In genomic region chr9:126720661-126721530, GRCh38 we compare ENCODE assay signal across 13 cellular contexts.
DNase-seq lines count a peak whose midpoint lies in the region; ATAC-seq and TF ChIP-seq lines count a peak whose summit lies in the region.
"Had no signal": no experiment of that assay in that cellular context is flagged by ENCODE, and none has a peak within 500 bp of the region (broad histone marks: within the 10 kb centered on the region; RNA-seq: fewer than 3 reads in every experiment).

No MANE protein-coding gene starts in this region.

- peak; percentile 3 for ATAC-seq in activated CD8-positive, alpha-beta T cell treated with anti-CD3 and anti-CD28 coated beads, Interleukin-2, amount 10 ng/mL, durations not matched to agents 7 days and 5 days
- no peak for ATAC-seq in memory B cell (ENCODE audit: low read depth)
- ATAC-seq: pancreas had no signal

- H3K4me1 ChIP-seq in thyroid gland, result peaks cover 16 to 22% of the 10 kb centered on the region in 2 donors
- H3K4me1 ChIP-seq in tibial artery, result peaks cover 0 to 22% (median 14%) of the 10 kb centered on the region in 4 donors
- H3K4me1 ChIP-seq: pancreas had no signal

- H3K4me3 ChIP-seq in thyroid gland (replicated peaks in 1 of 3), result no peak overlapping the region
- no peak overlapping the region for H3K4me3 ChIP-seq in tibial artery
- H3K4me3 ChIP-seq: lung, pancreas had no signal

- no peak for TF ChIP-seq POLR2A in thyroid gland (IDR thresholded peaks at IDR 0.05)

- peaks cover 1% of the 10 kb centered on the region for H3K36me3 Mint-ChIP-seq in activated naive CD4-positive, alpha-beta T cell treated with anti-CD3 and anti-CD28 coated beads, Interleukin-2, amount 10 ng/mL, durations not matched to agents 7 days and 5 days
- peaks cover 2% of the 10 kb centered on the region for H3K36me3 Mint-ChIP-seq in activated CD8-positive, alpha-beta T cell treated with anti-CD3 and anti-CD28 coated beads, Interleukin-2, amount 10 ng/mL, durations not matched to agents 7 days and 5 days (ENCODE audit: low read depth)
- no peaks in the 10 kb centered on the region for H3K36me3 Mint-ChIP-seq in memory B cell

- H3K4me3 Mint-ChIP-seq in activated naive CD4-positive, alpha-beta T cell treated with anti-CD3 and anti-CD28 coated beads, Interleukin-2, amount 10 ng/mL, durations not matched to agents 7 days and 5 days, result peak overlapping the region; percentile 17
- H3K4me3 Mint-ChIP-seq in activated CD8-positive, alpha-beta T cell treated with anti-CD3 and anti-CD28 coated beads, Interleukin-2, amount 10 ng/mL, durations not matched to agents 7 days and 5 days, result peak overlapping the region; percentile 79
- peak overlapping the region; percentile 94 for H3K4me3 Mint-ChIP-seq in memory B cell

- CTCF ChIA-PET in activated naive CD4-positive, alpha-beta T cell treated with anti-CD3 and anti-CD28 coated beads, Interleukin-2, amount 10 ng/mL, durations not matched to agents 7 days and 5 days (lab: Charles Lee), result interaction anchor here (1.1 to 1.8 kb wide), 4 partner anchors 14 to 61 kb away, joined by 3 to 15 read pairs (median 4); no protein-coding TSS in a partner anchor
- CTCF ChIA-PET in activated CD8-positive, alpha-beta T cell treated with anti-CD3 and anti-CD28 coated beads, Interleukin-2, amount 10 ng/mL, durations not matched to agents 7 days and 5 days (lab: Charles Lee), result interaction anchor here (0.8 to 4.4 kb wide), 7 partner anchors 10 to 61 kb away, joined by 3 to 72 read pairs (median 4); no protein-coding TSS in a partner anchor

- DNase-seq in activated naive CD4-positive, alpha-beta T cell treated with anti-CD3 and anti-CD28 coated beads, Interleukin-2, amount 10 ng/mL, durations not matched to agents 7 days and 5 days, result peak; percentile 42
- no peak for DNase-seq in activated naive CD4-positive, alpha-beta T cell treated with Interleukin-2 at 50 U/mL for 16 hours
- peak; percentile 61 for DNase-seq in activated CD8-positive, alpha-beta T cell treated with anti-CD3 and anti-CD28 coated beads, Interleukin-2, amount 10 ng/mL, durations not matched to agents 7 days and 5 days
- no peak for DNase-seq in memory B cell (ENCODE audit: low spot score in 2 of 2)
- DNase-seq in thyroid gland, result no peak
- no peak for DNase-seq in SW 1271 (lab: John Stamatoyannopoulos, UW)
- DNase-seq in GM10266 (ENCODE audit: extremely low spot score), result no peak
- no peak for DNase-seq in tibial artery
- DNase-seq: activated gamma-delta T cell, DMS79 treated with DMSO at 0.1 percent for 48 hours, NCI-H2081, pancreas had no signal

- H3K9me3 ChIP-seq in thyroid gland, result no peaks in the 10 kb centered on the region
- no peaks in the 10 kb centered on the region for H3K9me3 ChIP-seq in tibial artery
- H3K9me3 ChIP-seq: pancreas had no signal

- peaks cover 13% of the 10 kb centered on the region for H3K27me3 Mint-ChIP-seq in activated naive CD4-positive, alpha-beta T cell treated with anti-CD3 and anti-CD28 coated beads, Interleukin-2, amount 10 ng/mL, durations not matched to agents 7 days and 5 days
- H3K27me3 Mint-ChIP-seq in activated CD8-positive, alpha-beta T cell treated with anti-CD3 and anti-CD28 coated beads, Interleukin-2, amount 10 ng/mL, durations not matched to agents 7 days and 5 days (ENCODE audit: low read depth), result peaks cover 2% of the 10 kb centered on the region
- no peaks in the 10 kb centered on the region for H3K27me3 Mint-ChIP-seq in memory B cell

- 88 to 89% methylated on average over 19 of the region's 19 CpGs for WGBS in thyroid gland, 2 donors

- H3K36me3 ChIP-seq in thyroid gland (no peaks in the 10 kb centered on the region), tibial artery (no peaks in the 10 kb centered on the region)
- H3K36me3 ChIP-seq: pancreas had no signal

- no peak for TF ChIP-seq CTCF in thyroid gland (IDR thresholded peaks at IDR 0.05)
- TF ChIP-seq CTCF in GM10266 (IDR thresholded peaks at IDR 0.05; ENCODE audit: control insufficient read depth, insufficient read depth, low read depth, missing control alignments), result no peak
- no peak for TF ChIP-seq CTCF in tibial artery (IDR thresholded peaks at IDR 0.05)

- POLR2A ChIA-PET in activated CD8-positive, alpha-beta T cell treated with anti-CD3 and anti-CD28 coated beads, Interleukin-2, amount 10 ng/mL, durations not matched to agents 7 days and 5 days (lab: Charles Lee), result interaction anchor here (0.6 to 2.8 kb wide), 8 partner anchors 11 to 137 kb away, joined by 3 to 15 read pairs (median 4); partner anchors contain the start of gene ZBTB43

- no peaks in the 10 kb centered on the region for H3K9me3 Mint-ChIP-seq in activated naive CD4-positive, alpha-beta T cell treated with anti-CD3 and anti-CD28 coated beads, Interleukin-2, amount 10 ng/mL, durations not matched to agents 7 days and 5 days
- H3K9me3 Mint-ChIP-seq in activated CD8-positive, alpha-beta T cell treated with anti-CD3 and anti-CD28 coated beads, Interleukin-2, amount 10 ng/mL, durations not matched to agents 7 days and 5 days (ENCODE audit: insufficient read depth), result no peaks in the 10 kb centered on the region
- H3K9me3 Mint-ChIP-seq in memory B cell, result no peaks in the 10 kb centered on the region

- H3K27ac Mint-ChIP-seq in activated naive CD4-positive, alpha-beta T cell treated with anti-CD3 and anti-CD28 coated beads, Interleukin-2, amount 10 ng/mL, durations not matched to agents 7 days and 5 days, result peak overlapping the region; percentile 90
- peak overlapping the region; percentile 92 for H3K27ac Mint-ChIP-seq in activated CD8-positive, alpha-beta T cell treated with anti-CD3 and anti-CD28 coated beads, Interleukin-2, amount 10 ng/mL, durations not matched to agents 7 days and 5 days
- H3K27ac Mint-ChIP-seq in memory B cell, result peak overlapping the region; percentile 95

- H3K27me3 ChIP-seq in thyroid gland (no peaks in the 10 kb centered on the region), tibial artery (peaks cover 0 to 55% of the 10 kb centered on the region in 2 donors)
- H3K27me3 ChIP-seq: pancreas had no signal

- peak overlapping the region in 2 of 3 donors; percentile 74 to 82 for H3K27ac ChIP-seq in thyroid gland
- H3K27ac ChIP-seq in tibial artery, result no peak overlapping the region

- intact Hi-C loops in thyroid gland (cut with DNase I), result no loop called here
- intact Hi-C loops in tibial artery (cut with DNase I; ENCODE audit: low total_unique reads), result no loop called here

- peaks cover 48% of the 10 kb centered on the region for H3K4me1 Mint-ChIP-seq in activated naive CD4-positive, alpha-beta T cell treated with anti-CD3 and anti-CD28 coated beads, Interleukin-2, amount 10 ng/mL, durations not matched to agents 7 days and 5 days
- H3K4me1 Mint-ChIP-seq in activated CD8-positive, alpha-beta T cell treated with anti-CD3 and anti-CD28 coated beads, Interleukin-2, amount 10 ng/mL, durations not matched to agents 7 days and 5 days (ENCODE audit: low read depth), result peaks cover 46% of the 10 kb centered on the region
- H3K4me1 Mint-ChIP-seq in memory B cell, result peaks cover 31% of the 10 kb centered on the region

Comparison
In these comparisons a context has a peak if more than half of its experiments do, and no peak if none do; other contexts are left out.
1. DNase-seq: peak in activated naive CD4-positive, alpha-beta T cell treated with anti-CD3 and anti-CD28 coated beads, Interleukin-2, amount 10 ng/mL, durations not matched to agents 7 days and 5 days (single experiment) and activated CD8-positive, alpha-beta T cell treated with anti-CD3 and anti-CD28 coated beads, Interleukin-2, amount 10 ng/mL, durations not matched to agents 7 days and 5 days (single experiment); none in activated naive CD4-positive, alpha-beta T cell treated with Interleukin-2 at 50 U/mL for 16 hours (single experiment), memory B cell (0 of 2), thyroid gland (0 of 2), SW 1271 (0 of 2), GM10266 (single experiment) and tibial artery (0 of 2).
2. H3K4me3 Mint-ChIP-seq: peak in every context shown above with its lines; median percentile 94 in memory B cell; 79 in activated CD8-positive, alpha-beta T cell treated with anti-CD3 and anti-CD28 coated beads, Interleukin-2, amount 10 ng/mL, durations not matched to agents 7 days and 5 days; 17 in activated naive CD4-positive, alpha-beta T cell treated with anti-CD3 and anti-CD28 coated beads, Interleukin-2, amount 10 ng/mL, durations not matched to agents 7 days and 5 days.
3. H3K27ac ChIP-seq: peak in thyroid gland (2 of 3); none in tibial artery (0 of 2).
4. Peak in every context shown above with its lines, with median percentiles within 50 percentile points of each other: H3K27ac Mint-ChIP-seq.